15 cellular contexts compared by ENCODE assay signal in genomic region chr9:36161187-36161586, GRCh38. TPM values are rescaled to one million over a fixed set of nuclear protein-coding genes. Genes with fewer than 3 reads are reported as not detected.
DNase-seq lines count a peak whose midpoint lies in the region; ATAC-seq and TF ChIP-seq lines count a peak whose summit lies in the region.
"Had no signal": no experiment of that assay in that cellular context is flagged by ENCODE, and none has a peak within 500 bp of the region (broad histone marks: within the 10 kb centered on the region; RNA-seq: fewer than 3 reads in every experiment).

No MANE protein-coding gene starts in this region.

- DNase-seq in natural killer cell (no peak), NOMO-1 treated with DMSO at 0.1 percent for 48 hours (lab: John Stamatoyannopoulos, UW; ENCODE audit: unreplicated experiment) (no peak)
- no peak for DNase-seq in natural killer cell treated with Interleukin-12 subunit alpha and Interleukin-12 subunit beta and Interleukin-15 and Interleukin-18, amount 100 ng/mL, for 72 hours (ENCODE audit: low spot score)
- DNase-seq: activated naive CD4-positive, alpha-beta T cell treated with Interleukin-2 at 50 U/mL for 16 hours; NCI-H1436 treated with DMSO at 0.1 percent for 48 hours; NCI-H526; stimulated activated CD4-positive, alpha-beta T cell treated with anti-CD3 and anti-CD28 coated beads, Interleukin-15, amount 100 ng/mL, for 24 hours; T-helper 9 cell had no signal

- H3K9me3 Mint-ChIP-seq in natural killer cell (no peaks in the 10 kb centered on the region), nephron (peaks cover 8% of the 10 kb centered on the region)
- H3K9me3 Mint-ChIP-seq in natural killer cell treated with Interleukin-12 subunit alpha and Interleukin-12 subunit beta and Interleukin-15 and Interleukin-18, amount 100 ng/mL, for 72 hours: no peaks in the 10 kb centered on the region
- H3K9me3 Mint-ChIP-seq in dendritic cell treated with granulocyte-macrophage colony-stimulating factor and Interleukin-4, amounts not matched to agents 40 ng/mL and 50 ng/mL, for 4 days: no peaks in the 10 kb centered on the region

- H3K4me1 Mint-ChIP-seq in natural killer cell: peaks cover 26 to 36% of the 10 kb centered on the region in 2 donors
- peaks cover 11 to 13% of the 10 kb centered on the region in 2 donors for H3K4me1 Mint-ChIP-seq in natural killer cell treated with Interleukin-12 subunit alpha and Interleukin-12 subunit beta and Interleukin-15 and Interleukin-18, amount 100 ng/mL, for 72 hours (ENCODE audit: low read depth in 2 of 2)
- H3K4me1 Mint-ChIP-seq in dendritic cell treated with granulocyte-macrophage colony-stimulating factor and Interleukin-4, amounts not matched to agents 40 ng/mL and 50 ng/mL, for 4 days (ENCODE audit: low read depth): peaks cover 65% of the 10 kb centered on the region
- peaks cover 76% of the 10 kb centered on the region for H3K4me1 Mint-ChIP-seq in nephron

- ATAC-seq in natural killer cell (no peak), HG03159 (IDR thresholded peaks at IDR 0.05; ENCODE audit: unreplicated experiment) (no peak), HG02973 (IDR thresholded peaks at IDR 0.05; ENCODE audit: unreplicated experiment) (no peak), HG02798 (IDR thresholded peaks at IDR 0.05; ENCODE audit: poor library complexity, unreplicated experiment) (no peak)
- ATAC-seq in natural killer cell treated with Interleukin-12 subunit alpha and Interleukin-12 subunit beta and Interleukin-15 and Interleukin-18, amount 100 ng/mL, for 72 hours: no peak

- intact Hi-C loops in natural killer cell (cut with micrococcal nuclease): no loop called here
- intact Hi-C loops in dendritic cell treated with granulocyte-macrophage colony-stimulating factor and Interleukin-4, amounts not matched to agents 40 ng/mL and 50 ng/mL, for 4 days (cut with micrococcal nuclease): no loop called here

- H3K27ac Mint-ChIP-seq in natural killer cell (peak overlapping the region; percentile 43 to 62), nephron (peak overlapping the region; percentile 79 to 100 (median 99))
- peak overlapping the region in 1 of 2 donors; percentile 2 for H3K27ac Mint-ChIP-seq in natural killer cell treated with Interleukin-12 subunit alpha and Interleukin-12 subunit beta and Interleukin-15 and Interleukin-18, amount 100 ng/mL, for 72 hours
- H3K27ac Mint-ChIP-seq in dendritic cell treated with granulocyte-macrophage colony-stimulating factor and Interleukin-4, amounts not matched to agents 40 ng/mL and 50 ng/mL, for 4 days: peak overlapping the region; percentile 58

- H3K36me3 Mint-ChIP-seq in natural killer cell (peaks cover 6% of the 10 kb centered on the region), nephron (ENCODE audit: low read depth) (peaks cover 22% of the 10 kb centered on the region)
- H3K36me3 Mint-ChIP-seq in natural killer cell treated with Interleukin-12 subunit alpha and Interleukin-12 subunit beta and Interleukin-15 and Interleukin-18, amount 100 ng/mL, for 72 hours: no peaks in the 10 kb centered on the region
- peaks cover 55% of the 10 kb centered on the region for H3K36me3 Mint-ChIP-seq in dendritic cell treated with granulocyte-macrophage colony-stimulating factor and Interleukin-4, amounts not matched to agents 40 ng/mL and 50 ng/mL, for 4 days (ENCODE audit: low read depth)

- H3K27me3 Mint-ChIP-seq in natural killer cell (ENCODE audit: low read depth in 2 of 2) (no peaks in the 10 kb centered on the region), nephron (ENCODE audit: low read depth) (no peaks in the 10 kb centered on the region)
- H3K27me3 Mint-ChIP-seq in natural killer cell treated with Interleukin-12 subunit alpha and Interleukin-12 subunit beta and Interleukin-15 and Interleukin-18, amount 100 ng/mL, for 72 hours: no peaks in the 10 kb centered on the region
- peaks cover 5% of the 10 kb centered on the region for H3K27me3 Mint-ChIP-seq in dendritic cell treated with granulocyte-macrophage colony-stimulating factor and Interleukin-4, amounts not matched to agents 40 ng/mL and 50 ng/mL, for 4 days

- TF ChIP-seq CTCF in natural killer cell (IDR thresholded peaks at IDR 0.05) (no peak), nephron (IDR thresholded peaks at IDR 0.05; ENCODE audit: unreplicated experiment in 3 of 3) (no peak)

- H3K4me3 Mint-ChIP-seq in natural killer cell (no peak overlapping the region), nephron (peak overlapping the region in 2 of 3 experiments; percentile 7 to 13)
- H3K4me3 Mint-ChIP-seq in natural killer cell treated with Interleukin-12 subunit alpha and Interleukin-12 subunit beta and Interleukin-15 and Interleukin-18, amount 100 ng/mL, for 72 hours: no peak overlapping the region
- no peak overlapping the region for H3K4me3 Mint-ChIP-seq in dendritic cell treated with granulocyte-macrophage colony-stimulating factor and Interleukin-4, amounts not matched to agents 40 ng/mL and 50 ng/mL, for 4 days
- H3K4me3 Mint-ChIP-seq: neural crest cell had no signal

RNA-seq across cellular contexts. Expression of gene CCIN, which starts 8.0 kb away (rescaled TPM):
- total RNA-seq in natural killer cell: 1 to 10 TPM; 2.0 to 2.8 (median 2.0) TPM
- under 1 TPM in 1 of 2 donors, not detected in 1; 0.19 TPM for total RNA-seq in natural killer cell treated with Interleukin-12 subunit alpha and Interleukin-12 subunit beta and Interleukin-15 and Interleukin-18, amount 100 ng/mL, for 72 hours
- total RNA-seq: activated CD8-positive, alpha-beta memory T cell treated with anti-CD3 and anti-CD28 coated beads for 36 hours; neural crest cell had no signal

RNA-seq across cellular contexts. Expression of gene GLIPR2, which starts 24.7 kb away (rescaled TPM):
- total RNA-seq in natural killer cell: 100 to 1,000 TPM; 124 to 135 (median 125) TPM
- 10 to 100 TPM; 11.0 to 27.1 TPM for total RNA-seq in natural killer cell treated with Interleukin-12 subunit alpha and Interleukin-12 subunit beta and Interleukin-15 and Interleukin-18, amount 100 ng/mL, for 72 hours

RNA-seq across cellular contexts. Expression of gene CLTA, which starts 29.5 kb away (rescaled TPM):
- total RNA-seq in natural killer cell: 10 to 100 TPM; 49.4 to 62.0 (median 52.6) TPM
- total RNA-seq in natural killer cell treated with Interleukin-12 subunit alpha and Interleukin-12 subunit beta and Interleukin-15 and Interleukin-18, amount 100 ng/mL, for 72 hours: 100 to 1,000 TPM; 133 to 178 TPM

Comparison
In these comparisons a context has a peak if more than half of its experiments do, and no peak if none do; other contexts are left out.
1. RNA of gene GLIPR2, which starts 24.7 kb away (total RNA-seq): 124 to 135 TPM in natural killer cell; 11.0 to 27.1 TPM in natural killer cell treated with Interleukin-12 subunit alpha and Interleukin-12 subunit beta and Interleukin-15 and Interleukin-18, amount 100 ng/mL, for 72 hours; every median in the first group is over 4 times any median in the second.
2. H3K4me3 Mint-ChIP-seq: peak in nephron (2 of 3); none in natural killer cell (single experiment), natural killer cell treated with Interleukin-12 subunit alpha and Interleukin-12 subunit beta and Interleukin-15 and Interleukin-18, amount 100 ng/mL, for 72 hours (single experiment) and dendritic cell treated with granulocyte-macrophage colony-stimulating factor and Interleukin-4, amounts not matched to agents 40 ng/mL and 50 ng/mL, for 4 days (single experiment).